9 cellular contexts compared by ENCODE assay signal in the genomic region with DNA sequence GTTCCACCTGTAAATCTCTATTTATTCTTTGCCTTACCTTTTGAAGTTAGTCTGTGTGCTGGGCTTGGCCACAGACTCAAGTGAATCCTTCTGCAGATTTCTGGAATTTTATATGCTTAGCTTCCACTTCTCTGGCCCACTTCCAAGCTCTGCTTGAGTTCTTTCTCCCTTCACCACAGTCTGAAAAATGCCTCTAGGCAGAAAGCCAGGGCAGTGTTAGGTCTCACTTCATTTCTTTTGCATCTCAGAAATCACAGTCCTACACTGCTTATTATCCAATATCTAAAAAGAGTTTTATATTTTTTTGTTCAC. TPM values are rescaled to one million over a fixed set of nuclear protein-coding genes. Genes with fewer than 3 reads are reported as not detected.
A peak's percentile ranks its signal among the peaks of the same experiment; 100 is the strongest.
DNase-seq lines count a peak whose midpoint lies in the region; ATAC-seq and TF ChIP-seq lines count a peak whose summit lies in the region.
"Had no signal": no experiment of that assay in that cellular context is flagged by ENCODE, and none has a peak within 500 bp of the region (broad histone marks: within the 10 kb centered on the region; RNA-seq: fewer than 3 reads in every experiment).

No MANE protein-coding gene starts in this region.

- peaks cover 0 to 9% (median 0%) of the 10 kb centered on the region in 4 donors for H3K9me3 ChIP-seq in esophagus muscularis mucosa

- peaks cover 21% of the 10 kb centered on the region for H3K36me3 Mint-ChIP-seq in osteocyte (ENCODE audit: unreplicated experiment)
- H3K36me3 Mint-ChIP-seq in GM23338 (ENCODE audit: low read depth): 0 out of 3 replicates have a peak, but pooled peaks cover 2% of the 10 kb centered on the region

- H3K4me2 ChIP-seq in GM23338: no peak overlapping the region

- ATAC-seq in GM23338 (no peak), HG02870 (IDR thresholded peaks at IDR 0.05; ENCODE audit: unreplicated experiment) (no peak)
- ATAC-seq: HCT116 had no signal

- H3K4me1 ChIP-seq in esophagus muscularis mucosa (peaks cover 16 to 41% (median 31%) of the 10 kb centered on the region in 4 donors), GM23338 (ENCODE audit: insufficient read depth) (no peaks in the 10 kb centered on the region)

- H3K4me1 Mint-ChIP-seq in osteocyte (ENCODE audit: unreplicated experiment) (peaks cover 34% of the 10 kb centered on the region), GM23338 (no peaks in the 10 kb centered on the region)

- H3K27ac Mint-ChIP-seq in osteocyte (ENCODE audit: unreplicated experiment) (peak overlapping the region; percentile 8), GM23338 (no peak overlapping the region)

- no peak overlapping the region for H2AFZ ChIP-seq in GM23338

- H3K9me2 ChIP-seq in GM23338 (ENCODE audit: insufficient read depth): no peaks in the 10 kb centered on the region

- TF ChIP-seq EP300 in esophagus muscularis mucosa (IDR thresholded peaks at IDR 0.05): no peak

- H3K27me3 Mint-ChIP-seq in osteocyte (ENCODE audit: unreplicated experiment) (no peaks in the 10 kb centered on the region), GM23338 (ENCODE audit: insufficient read depth, low read depth, poor library complexity) (peaks cover 4% of the 10 kb centered on the region)

- intact Hi-C loops in esophagus muscularis mucosa (cut with DNase I): no loop called here

- TF ChIP-seq POLR2A in esophagus muscularis mucosa (IDR thresholded peaks at IDR 0.05; ENCODE audit: low read depth): no peak

- H3K4me3 Mint-ChIP-seq in osteocyte (ENCODE audit: unreplicated experiment) (no peak overlapping the region), GM23338 (no peak overlapping the region)

- H3F3A ChIP-seq in GM23338 (replicated peaks; ENCODE audit: low read depth): no peaks in the 10 kb centered on the region

- peak overlapping the region; percentile 58 to 66 (median 62) for H3K27ac ChIP-seq in esophagus muscularis mucosa (replicated peaks in 1 of 4)
- H3K27ac ChIP-seq in GM23338 (ENCODE audit: low read depth): no peak overlapping the region

- DNase-seq in DMS79 (lab: John Stamatoyannopoulos, UW): peak; percentile 72
- peak; percentile 22 for DNase-seq in NCI-H2227 (lab: John Stamatoyannopoulos, UW; ENCODE audit: unreplicated experiment)
- no peak for DNase-seq in esophagus muscularis mucosa (ENCODE audit: extremely low spot score)
- DNase-seq in osteocyte (ENCODE audit: extremely low spot score, unreplicated experiment): peak; percentile 88
- no peak for DNase-seq in GM23338 (ENCODE audit: low spot score)
- DNase-seq in 8988T: no peak
- no peak for DNase-seq in islet precursor cell

- H3K79me2 ChIP-seq in GM23338 (replicated peaks; ENCODE audit: insufficient read depth): peaks cover 4% of the 10 kb centered on the region; the same call in 1 of the 2 replicates

- H4K20me1 ChIP-seq in GM23338 (replicated peaks; ENCODE audit: insufficient read depth): peaks cover 6% of the 10 kb centered on the region; the same call in 1 of the 2 replicates

- TF ChIP-seq CTCF in esophagus muscularis mucosa (IDR thresholded peaks at IDR 0.05): no peak
- no peak for TF ChIP-seq CTCF in osteocyte (IDR thresholded peaks at IDR 0.05)
- no peak for TF ChIP-seq CTCF in GM23338 (conservative IDR thresholded peaks at IDR 0.05; ENCODE audit: low read depth in 2 of 2)

- H3K9me3 Mint-ChIP-seq in osteocyte (ENCODE audit: unreplicated experiment) (peaks cover 4% of the 10 kb centered on the region), GM23338 (peaks cover 3% of the 10 kb centered on the region; the same call in 2 of the 3 replicates)

- H3K27me3 ChIP-seq in esophagus muscularis mucosa: no peaks in the 10 kb centered on the region
- H3K27me3 ChIP-seq in GM23338 (ENCODE audit: insufficient read depth): no peaks in the 10 kb centered on the region

- H3K36me3 ChIP-seq in esophagus muscularis mucosa (peaks cover 0 to 18% (median 7%) of the 10 kb centered on the region in 4 donors), GM23338 (ENCODE audit: insufficient read depth) (0 out of 2 replicates have a peak, but pooled peaks cover 2% of the 10 kb centered on the region)

- H3K4me3 ChIP-seq in esophagus muscularis mucosa (no peak overlapping the region), GM23338 (no peak overlapping the region)

TF ChIP-seq in GM23338, 12 proteins besides CTCF, POLR2A, EP300 and RAD21:
- TF ChIP-seq, protein P1, sequence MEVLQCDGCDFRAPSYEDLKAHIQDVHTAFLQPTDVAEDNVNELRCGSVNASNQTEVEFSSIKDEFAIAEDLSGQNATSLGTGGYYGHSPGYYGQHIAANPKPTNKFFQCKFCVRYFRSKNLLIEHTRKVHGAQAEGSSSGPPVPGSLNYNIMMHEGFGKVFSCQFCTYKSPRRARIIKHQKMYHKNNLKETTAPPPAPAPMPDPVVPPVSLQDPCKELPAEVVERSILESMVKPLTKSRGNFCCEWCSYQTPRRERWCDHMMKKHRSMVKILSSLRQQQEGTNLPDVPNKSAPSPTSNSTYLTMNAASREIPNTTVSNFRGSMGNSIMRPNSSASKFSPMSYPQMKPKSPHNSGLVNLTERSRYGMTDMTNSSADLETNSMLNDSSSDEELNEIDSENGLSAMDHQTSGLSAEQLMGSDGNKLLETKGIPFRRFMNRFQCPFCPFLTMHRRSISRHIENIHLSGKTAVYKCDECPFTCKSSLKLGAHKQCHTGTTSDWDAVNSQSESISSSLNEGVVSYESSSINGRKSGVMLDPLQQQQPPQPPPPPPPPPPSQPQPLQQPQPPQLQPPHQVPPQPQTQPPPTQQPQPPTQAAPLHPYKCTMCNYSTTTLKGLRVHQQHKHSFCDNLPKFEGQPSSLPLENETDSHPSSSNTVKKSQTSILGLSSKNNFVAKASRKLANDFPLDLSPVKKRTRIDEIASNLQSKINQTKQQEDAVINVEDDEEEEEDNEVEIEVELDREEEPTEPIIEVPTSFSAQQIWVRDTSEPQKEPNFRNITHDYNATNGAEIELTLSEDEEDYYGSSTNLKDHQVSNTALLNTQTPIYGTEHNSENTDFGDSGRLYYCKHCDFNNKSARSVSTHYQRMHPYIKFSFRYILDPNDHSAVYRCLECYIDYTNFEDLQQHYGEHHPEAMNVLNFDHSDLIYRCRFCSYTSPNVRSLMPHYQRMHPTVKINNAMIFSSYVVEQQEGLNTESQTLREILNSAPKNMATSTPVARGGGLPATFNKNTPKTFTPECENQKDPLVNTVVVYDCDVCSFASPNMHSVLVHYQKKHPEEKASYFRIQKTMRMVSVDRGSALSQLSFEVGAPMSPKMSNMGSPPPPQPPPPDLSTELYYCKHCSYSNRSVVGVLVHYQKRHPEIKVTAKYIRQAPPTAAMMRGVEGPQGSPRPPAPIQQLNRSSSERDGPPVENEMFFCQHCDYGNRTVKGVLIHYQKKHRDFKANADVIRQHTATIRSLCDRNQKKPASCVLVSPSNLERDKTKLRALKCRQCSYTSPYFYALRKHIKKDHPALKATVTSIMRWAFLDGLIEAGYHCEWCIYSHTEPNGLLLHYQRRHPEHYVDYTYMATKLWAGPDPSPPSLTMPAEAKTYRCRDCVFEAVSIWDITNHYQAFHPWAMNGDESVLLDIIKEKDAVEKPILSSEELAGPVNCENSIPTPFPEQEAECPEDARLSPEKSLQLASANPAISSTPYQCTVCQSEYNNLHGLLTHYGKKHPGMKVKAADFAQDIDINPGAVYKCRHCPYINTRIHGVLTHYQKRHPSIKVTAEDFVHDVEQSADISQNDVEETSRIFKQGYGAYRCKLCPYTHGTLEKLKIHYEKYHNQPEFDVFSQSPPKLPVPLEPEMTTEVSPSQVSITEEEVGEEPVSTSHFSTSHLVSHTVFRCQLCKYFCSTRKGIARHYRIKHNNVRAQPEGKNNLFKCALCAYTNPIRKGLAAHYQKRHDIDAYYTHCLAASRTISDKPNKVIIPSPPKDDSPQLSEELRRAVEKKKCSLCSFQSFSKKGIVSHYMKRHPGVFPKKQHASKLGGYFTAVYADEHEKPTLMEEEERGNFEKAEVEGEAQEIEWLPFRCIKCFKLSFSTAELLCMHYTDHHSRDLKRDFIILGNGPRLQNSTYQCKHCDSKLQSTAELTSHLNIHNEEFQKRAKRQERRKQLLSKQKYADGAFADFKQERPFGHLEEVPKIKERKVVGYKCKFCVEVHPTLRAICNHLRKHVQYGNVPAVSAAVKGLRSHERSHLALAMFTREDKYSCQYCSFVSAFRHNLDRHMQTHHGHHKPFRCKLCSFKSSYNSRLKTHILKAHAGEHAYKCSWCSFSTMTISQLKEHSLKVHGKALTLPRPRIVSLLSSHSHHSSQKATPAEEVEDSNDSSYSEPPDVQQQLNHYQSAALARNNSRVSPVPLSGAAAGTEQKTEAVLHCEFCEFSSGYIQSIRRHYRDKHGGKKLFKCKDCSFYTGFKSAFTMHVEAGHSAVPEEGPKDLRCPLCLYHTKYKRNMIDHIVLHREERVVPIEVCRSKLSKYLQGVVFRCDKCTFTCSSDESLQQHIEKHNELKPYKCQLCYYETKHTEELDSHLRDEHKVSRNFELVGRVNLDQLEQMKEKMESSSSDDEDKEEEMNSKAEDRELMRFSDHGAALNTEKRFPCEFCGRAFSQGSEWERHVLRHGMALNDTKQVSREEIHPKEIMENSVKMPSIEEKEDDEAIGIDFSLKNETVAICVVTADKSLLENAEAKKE (CRISPR knock-in tag; IDR thresholded peaks at IDR 0.05): no peak
- TF ChIP-seq POLR2AphosphoS5 (IDR thresholded peaks at IDR 0.05; ENCODE audit: low read depth) (no peak), ZNF114 (CRISPR knock-in tag; IDR thresholded peaks at IDR 0.05) (no peak), EZH2 (IDR thresholded peaks at IDR 0.05; ENCODE audit: low read depth, unreplicated experiment) (no peak), STAT1 (IDR thresholded peaks at IDR 0.05; ENCODE audit: unreplicated experiment) (no peak), NANOG (IDR thresholded peaks at IDR 0.05; ENCODE audit: borderline replicate concordance) (no peak), JUNB (IDR thresholded peaks at IDR 0.05; ENCODE audit: unreplicated experiment) (no peak), ZNF331 (CRISPR knock-in tag; IDR thresholded peaks at IDR 0.05; ENCODE audit: low read depth) (no peak), EZH2phosphoT487 (IDR thresholded peaks at IDR 0.05; ENCODE audit: unreplicated experiment) (no peak)
- TF ChIP-seq, protein P2, sequence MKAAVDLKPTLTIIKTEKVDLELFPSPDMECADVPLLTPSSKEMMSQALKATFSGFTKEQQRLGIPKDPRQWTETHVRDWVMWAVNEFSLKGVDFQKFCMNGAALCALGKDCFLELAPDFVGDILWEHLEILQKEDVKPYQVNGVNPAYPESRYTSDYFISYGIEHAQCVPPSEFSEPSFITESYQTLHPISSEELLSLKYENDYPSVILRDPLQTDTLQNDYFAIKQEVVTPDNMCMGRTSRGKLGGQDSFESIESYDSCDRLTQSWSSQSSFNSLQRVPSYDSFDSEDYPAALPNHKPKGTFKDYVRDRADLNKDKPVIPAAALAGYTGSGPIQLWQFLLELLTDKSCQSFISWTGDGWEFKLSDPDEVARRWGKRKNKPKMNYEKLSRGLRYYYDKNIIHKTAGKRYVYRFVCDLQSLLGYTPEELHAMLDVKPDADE (IDR thresholded peaks at IDR 0.05): no peak

RNA-seq across cellular contexts. Expression of gene INKA2, which starts 48.9 kb away (rescaled TPM):
- total RNA-seq in esophagus muscularis mucosa (10 to 100 TPM in 1 of 4 donors, 1 to 10 TPM in 3; 4.0 to 10.8 (median 8.5) TPM), osteocyte (5.5 and 6.2 TPM in 2 replicates)
- total RNA-seq in GM23338 (2014; rRNA removed; shearing (Covaris generic)): 8.4 and 10.3 TPM in 2 replicates
- 2.8 and 3.7 TPM in 2 replicates for polyA plus RNA-seq in GM23338 (2016; fragmentation: Nextera tagmentation; extraction: Ambion mirVana)

Comparison
In these comparisons a context has a peak if more than half of its experiments do, and no peak if none do; other contexts are left out.
1. DNase-seq: peak in DMS79 (single experiment), NCI-H2227 (single experiment) and osteocyte (single experiment); none in esophagus muscularis mucosa (single experiment), GM23338 (single experiment), 8988T (single experiment) and islet precursor cell (single experiment).